ENCODE assay signal across 8 cellular contexts in genomic region chr4:169658970-169659735, GRCh38. TPM values are rescaled to one million over a fixed set of nuclear protein-coding genes. Genes with fewer than 3 reads are reported as not detected.
DNase-seq lines count a peak whose midpoint lies in the region; ATAC-seq and TF ChIP-seq lines count a peak whose summit lies in the region.

No MANE protein-coding gene starts in this region.

- DNase-seq in heart right ventricle (no peak), Right ventricle myocardium inferior (ENCODE audit: missing footprints) (no peak), adipocyte (ENCODE audit: low read depth) (peak; percentile 30), lower lobe of right lung (no peak)

- H3K9me3 ChIP-seq in heart right ventricle (no peaks in the 10 kb centered on the region), adipocyte (ENCODE audit: control insufficient read depth, low read length) (no peaks in the 10 kb centered on the region), lower lobe of right lung (no peaks in the 10 kb centered on the region)

- H3K4me1 ChIP-seq in heart right ventricle: peaks cover 0 to 62% (median 25%) of the 10 kb centered on the region in 9 donors
- peaks cover 25% of the 10 kb centered on the region for H3K4me1 ChIP-seq in adipocyte (ENCODE audit: control insufficient read depth, insufficient read depth, low read length)
- peaks cover 18% of the 10 kb centered on the region for H3K4me1 ChIP-seq in lower lobe of right lung
- H3K4me1 ChIP-seq in urinary bladder (ENCODE audit: insufficient read depth): peaks cover 1% of the 10 kb centered on the region

- 51 to 62% methylated on average over 6 of the region's 6 CpGs for WGBS in heart right ventricle, 2 donors
- 38% methylated on average over 6 of the region's 6 CpGs for WGBS in urinary bladder

- no peak for ATAC-seq in heart right ventricle
- no peak for ATAC-seq in Right ventricle myocardium inferior
- no peak for ATAC-seq in lower lobe of right lung
- no peak for ATAC-seq in HG02571 (IDR thresholded peaks at IDR 0.05; ENCODE audit: unreplicated experiment)
- no peak for ATAC-seq in HG02763 (IDR thresholded peaks at IDR 0.05; ENCODE audit: unreplicated experiment)
- no peak for ATAC-seq in GM21423 (IDR thresholded peaks at IDR 0.05; ENCODE audit: unreplicated experiment)

- TF ChIP-seq CTCF in heart right ventricle (IDR thresholded peaks at IDR 0.05) (no peak), lower lobe of right lung (IDR thresholded peaks at IDR 0.05) (no peak)

- peak overlapping the region in 9 of 10 donors; percentile 28 to 59 (median 50) for H3K4me3 ChIP-seq in heart right ventricle
- H3K4me3 ChIP-seq in adipocyte (ENCODE audit: low read length): peak overlapping the region; percentile 91
- H3K4me3 ChIP-seq in lower lobe of right lung: peak overlapping the region; percentile 37
- H3K4me3 ChIP-seq in urinary bladder (ENCODE audit: low read depth, low read length): no peak overlapping the region

- peak overlapping the region; percentile 87 for H3K9ac ChIP-seq in adipocyte (ENCODE audit: low read length)

- H3K27me3 ChIP-seq in heart right ventricle: no peaks in the 10 kb centered on the region
- no peaks in the 10 kb centered on the region for H3K27me3 ChIP-seq in adipocyte (replicated peaks; ENCODE audit: control insufficient read depth, insufficient read depth, low read length)
- no peaks in the 10 kb centered on the region for H3K27me3 ChIP-seq in lower lobe of right lung (ENCODE audit: low read depth)

- intact Hi-C loops in heart right ventricle (cut with DNase I) (loop anchor here in 2 of 10 donors (2.0 to 5.0 kb wide), 2 partner anchors 37 to 38 kb away; partner anchors contain the start of gene CLCN3 (in 2 of the 2)), Right ventricle myocardium inferior (cut with DNase I) (no loop called here), lower lobe of right lung (cut with DNase I) (no loop called here)

- H3K36me3 ChIP-seq in heart right ventricle (no peaks in the 10 kb centered on the region), adipocyte (ENCODE audit: control insufficient read depth, insufficient read depth, low read length, severe bottlenecking) (no peaks in the 10 kb centered on the region), lower lobe of right lung (no peaks in the 10 kb centered on the region), urinary bladder (ENCODE audit: insufficient read depth) (no peaks in the 10 kb centered on the region)

- H3K27ac ChIP-seq in heart right ventricle (peak overlapping the region; percentile 68 to 89 (median 84)), lower lobe of right lung (peak overlapping the region; percentile 71), urinary bladder (ENCODE audit: low read depth) (peak overlapping the region; percentile 83)

RNA-seq across cellular contexts. Expression of gene CLCN3, which starts 38.8 kb away (rescaled TPM):
- total RNA-seq in heart right ventricle (10 to 100 TPM; 53.4 to 94.9 (median 65.2) TPM), Right ventricle myocardium inferior (58.3 TPM), lower lobe of right lung (41.8 TPM), urinary bladder (62.8 TPM)
- polyA plus RNA-seq in heart right ventricle (10 to 100 TPM; 13.1 to 21.9 TPM), urinary bladder (17.6 TPM)

RNA-seq across cellular contexts. Expression of gene NEK1, which starts 46.8 kb away (rescaled TPM):
- total RNA-seq in heart right ventricle (10 to 100 TPM; 12.0 to 18.6 (median 15.5) TPM), Right ventricle myocardium inferior (13.8 TPM), lower lobe of right lung (12.1 TPM), urinary bladder (40.8 TPM)
- polyA plus RNA-seq in heart right ventricle (10 to 100 TPM in 1 of 2 donors, 1 to 10 TPM in 1; 3.6 to 10.8 TPM), urinary bladder (10.0 TPM)
